ENCODE assay signal across 21 cellular contexts in genomic region chr9:92278117-92278516, GRCh38. TPM values are rescaled to one million over a fixed set of nuclear protein-coding genes. Genes with fewer than 3 reads are reported as not detected.
DNase-seq lines count a peak whose midpoint lies in the region; ATAC-seq and TF ChIP-seq lines count a peak whose summit lies in the region.
"Had no signal": no experiment of that assay in that cellular context is flagged by ENCODE, and none has a peak within 500 bp of the region (broad histone marks: within the 10 kb centered on the region; RNA-seq: fewer than 3 reads in every experiment).

No MANE protein-coding gene starts in this region.

- WGBS in transverse colon (ENCODE audit: low coverage in 1 of 2), 2 donors = 67 to 89% methylated on average over 3 of the region's 3 CpGs

- ATAC-seq in activated T-cell treated with anti-CD3 and anti-CD28 coated beads, Interleukin-2, amount 50 U/mL, for 72 hours (replicated peaks in 1 of 2) = no peak
- ATAC-seq in stimulated activated effector memory CD8-positive, alpha-beta T cell treated with anti-CD3 and anti-CD28 coated beads, Interleukin-12 subunit alpha, Interleukin-12 subunit beta, amount 100 ng/mL, for 72 hours = no peak
- ATAC-seq: activated CD4-positive, alpha-beta T cell treated with anti-CD3 and anti-CD28 coated beads for 36 hours; GM12878 had no signal

- H3K9me3 ChIP-seq in Caco-2 = no peaks in the 10 kb centered on the region
- H3K9me3 ChIP-seq in transverse colon = no peaks in the 10 kb centered on the region
- H3K9me3 ChIP-seq: SJCRH30, stomach had no signal

- H3K4me3 ChIP-seq in choroid plexus epithelial cell (ENCODE audit: low read depth, low read length) = no peak overlapping the region
- no peak overlapping the region for H3K4me3 ChIP-seq in Caco-2 (ENCODE audit: low read depth, low read length)
- H3K4me3 ChIP-seq in transverse colon = no peak overlapping the region
- H3K4me3 ChIP-seq: GM12878, neural progenitor cell, SJCRH30, stomach had no signal

- no peaks in the 10 kb centered on the region for H3K9me3 Mint-ChIP-seq in activated T-cell treated with anti-CD3 and anti-CD28 coated beads, Interleukin-2, amount 50 U/mL, for 24 hours
- no peaks in the 10 kb centered on the region for H3K9me3 Mint-ChIP-seq in activated T-cell treated with anti-CD3 and anti-CD28 coated beads, Interleukin-2, amount 50 U/mL, for 72 hours
- no peaks in the 10 kb centered on the region for H3K9me3 Mint-ChIP-seq in stimulated activated effector memory CD8-positive, alpha-beta T cell treated with anti-CD3 and anti-CD28 coated beads, Interleukin-12 subunit alpha, Interleukin-12 subunit beta, amount 100 ng/mL, for 72 hours
- no peaks in the 10 kb centered on the region for H3K9me3 Mint-ChIP-seq in Caco-2 (ENCODE audit: unreplicated experiment)
- H3K9me3 Mint-ChIP-seq: neural progenitor cell had no signal

- CTCF ChIA-PET in Caco-2 (lab: Charles Lee) = no interaction called here

- intact Hi-C loops in Caco-2 (cut with micrococcal nuclease; ENCODE audit: unreplicated experiment) = no loop called here
- intact Hi-C loops in transverse colon (cut with DNase I; ENCODE audit: low total_unique reads) = no loop called here

- no peak overlapping the region for H3K27ac ChIP-seq in transverse colon
- H3K27ac ChIP-seq: KMS-11, neural progenitor cell, SJCRH30, stomach had no signal

- H3K27me3 ChIP-seq in Caco-2 (replicated peaks; ENCODE audit: control insufficient read depth, insufficient read depth, low read length) (no peaks in the 10 kb centered on the region), transverse colon (no peaks in the 10 kb centered on the region)
- H3K27me3 ChIP-seq: neural progenitor cell, SJCRH30, stomach had no signal

- POLR2A ChIA-PET in Caco-2 (lab: Charles Lee) = interaction anchor here (0.6 kb wide), 1 partner anchor 26 kb away, joined by 3 read pairs; no protein-coding TSS in a partner anchor

- H3K4me1 ChIP-seq in Caco-2 (no peaks in the 10 kb centered on the region), transverse colon (no peaks in the 10 kb centered on the region)
- H3K4me1 ChIP-seq: neural progenitor cell, SJCRH30, stomach had no signal

- in situ Hi-C loops in transverse colon (cut with MboI; ENCODE audit: low pct_ligation_motif_present in 1 of 4, low pct_unique_long_range_greater_than_20kb in 1 of 4, low sequenced_read_pairs in 3 of 4) = no loop called here

- BruUV-seq in Caco-2 (replicated peaks; lab: Mats Ljungman, UMichigan) = no TSS peak

- H3K36me3 Mint-ChIP-seq in activated T-cell treated with anti-CD3 and anti-CD28 coated beads, Interleukin-2, amount 50 U/mL, for 24 hours (ENCODE audit: low read depth) = peaks cover 98% of the 10 kb centered on the region
- H3K36me3 Mint-ChIP-seq in activated T-cell treated with anti-CD3 and anti-CD28 coated beads, Interleukin-2, amount 50 U/mL, for 72 hours (ENCODE audit: insufficient read depth in 2 of 2) = peaks cover 15 to 61% of the 10 kb centered on the region in 2 donors
- H3K36me3 Mint-ChIP-seq in stimulated activated effector memory CD8-positive, alpha-beta T cell treated with anti-CD3 and anti-CD28 coated beads, Interleukin-12 subunit alpha, Interleukin-12 subunit beta, amount 100 ng/mL, for 72 hours = peaks cover 100% of the 10 kb centered on the region
- H3K36me3 Mint-ChIP-seq in Caco-2 (ENCODE audit: insufficient read depth, unreplicated experiment) = peaks cover 84% of the 10 kb centered on the region

- peak overlapping the region; percentile 3 for H3K27ac Mint-ChIP-seq in activated T-cell treated with anti-CD3 and anti-CD28 coated beads, Interleukin-2, amount 50 U/mL, for 24 hours
- no peak overlapping the region for H3K27ac Mint-ChIP-seq in activated T-cell treated with anti-CD3 and anti-CD28 coated beads, Interleukin-2, amount 50 U/mL, for 72 hours
- peak overlapping the region; percentile 88 for H3K27ac Mint-ChIP-seq in stimulated activated effector memory CD8-positive, alpha-beta T cell treated with anti-CD3 and anti-CD28 coated beads, Interleukin-12 subunit alpha, Interleukin-12 subunit beta, amount 100 ng/mL, for 72 hours
- H3K27ac Mint-ChIP-seq in Caco-2 (ENCODE audit: unreplicated experiment) = no peak overlapping the region
- H3K27ac Mint-ChIP-seq: activated CD4-positive, alpha-beta T cell treated with anti-CD3 and anti-CD28 coated beads for 36 hours; neural progenitor cell had no signal

- TF ChIP-seq POLR2A in transverse colon (IDR thresholded peaks at IDR 0.05) = no peak

- TF ChIP-seq CTCF in choroid plexus epithelial cell (conservative IDR thresholded peaks at IDR 0.05; ENCODE audit: low read depth, low read length) (no peak), Caco-2 (IDR thresholded peaks at IDR 0.05; ENCODE audit: insufficient read depth in 1 of 2, low read depth in 1 of 2, low read length in 1 of 2, severe bottlenecking in 1 of 2, unreplicated experiment in 1 of 2) (no peak), transverse colon (IDR thresholded peaks at IDR 0.05) (no peak)

- TF ChIP-seq EP300 in transverse colon (IDR thresholded peaks at IDR 0.05; ENCODE audit: low read depth) = no peak

- no peak for DNase-seq in activated T-cell treated with anti-CD3 and anti-CD28 coated beads, Interleukin-2, amount 50 U/mL, for 24 hours
- DNase-seq in activated T-cell treated with anti-CD3 and anti-CD28 coated beads, Interleukin-2, amount 50 U/mL, for 72 hours = no peak
- DNase-seq in RPMI7951 (ENCODE audit: low read depth) = peak; percentile 58
- DNase-seq in choroid plexus epithelial cell (ENCODE audit: low read depth) = peak; percentile 35
- DNase-seq in stimulated activated effector memory CD8-positive, alpha-beta T cell treated with anti-CD3 and anti-CD28 coated beads, Interleukin-12 subunit alpha, Interleukin-12 subunit beta, amount 100 ng/mL, for 72 hours (ENCODE audit: low spot score in 2 of 2) = no peak
- DNase-seq in Caco-2 = no peak
- DNase-seq in transverse colon = no peak
- DNase-seq in GF-D8 (lab: John Stamatoyannopoulos, UW) = no peak
- DNase-seq: activated CD4-positive, alpha-beta T cell treated with anti-CD3 and anti-CD28 coated beads for 36 hours; activated naive CD4-positive, alpha-beta T cell treated with anti-CD3 and anti-CD28 coated beads, Interleukin-2, amount 50 U/mL, for 16 hours; effector CD4-positive, alpha-beta T cell; GOT3; midbrain; NCI-H1105; NCI-H524 treated with DMSO at 0.1 percent for 48 hours; retina; SJCRH30; stomach had no signal

- peaks cover 51% of the 10 kb centered on the region for H3K4me1 Mint-ChIP-seq in activated T-cell treated with anti-CD3 and anti-CD28 coated beads, Interleukin-2, amount 50 U/mL, for 24 hours (ENCODE audit: low read depth)
- H3K4me1 Mint-ChIP-seq in activated T-cell treated with anti-CD3 and anti-CD28 coated beads, Interleukin-2, amount 50 U/mL, for 72 hours (ENCODE audit: low read depth) = peaks cover 44% of the 10 kb centered on the region
- peaks cover 24% of the 10 kb centered on the region for H3K4me1 Mint-ChIP-seq in stimulated activated effector memory CD8-positive, alpha-beta T cell treated with anti-CD3 and anti-CD28 coated beads, Interleukin-12 subunit alpha, Interleukin-12 subunit beta, amount 100 ng/mL, for 72 hours
- H3K4me1 Mint-ChIP-seq in Caco-2 (ENCODE audit: low read depth, unreplicated experiment) = no peaks in the 10 kb centered on the region
- H3K4me1 Mint-ChIP-seq: neural progenitor cell had no signal

- H3K4me3 Mint-ChIP-seq in activated T-cell treated with anti-CD3 and anti-CD28 coated beads, Interleukin-2, amount 50 U/mL, for 24 hours = no peak overlapping the region
- H3K4me3 Mint-ChIP-seq in activated T-cell treated with anti-CD3 and anti-CD28 coated beads, Interleukin-2, amount 50 U/mL, for 72 hours = no peak overlapping the region
- H3K4me3 Mint-ChIP-seq in stimulated activated effector memory CD8-positive, alpha-beta T cell treated with anti-CD3 and anti-CD28 coated beads, Interleukin-12 subunit alpha, Interleukin-12 subunit beta, amount 100 ng/mL, for 72 hours = no peak overlapping the region
- no peak overlapping the region for H3K4me3 Mint-ChIP-seq in Caco-2 (ENCODE audit: unreplicated experiment)
- H3K4me3 Mint-ChIP-seq: activated CD4-positive, alpha-beta T cell treated with anti-CD3 and anti-CD28 coated beads for 36 hours; neural progenitor cell had no signal

- H3K27me3 Mint-ChIP-seq in activated T-cell treated with anti-CD3 and anti-CD28 coated beads, Interleukin-2, amount 50 U/mL, for 24 hours = no peaks in the 10 kb centered on the region
- no peaks in the 10 kb centered on the region for H3K27me3 Mint-ChIP-seq in activated T-cell treated with anti-CD3 and anti-CD28 coated beads, Interleukin-2, amount 50 U/mL, for 72 hours (ENCODE audit: low read depth)
- no peaks in the 10 kb centered on the region for H3K27me3 Mint-ChIP-seq in Caco-2 (ENCODE audit: insufficient read depth, unreplicated experiment)
- H3K27me3 Mint-ChIP-seq: activated CD4-positive, alpha-beta T cell treated with anti-CD3 and anti-CD28 coated beads for 36 hours had no signal

- H3K36me3 ChIP-seq in Caco-2 (ENCODE audit: control insufficient read depth, insufficient read depth, low read length) = no peaks in the 10 kb centered on the region
- peaks cover 0 to 76% (median 33%) of the 10 kb centered on the region in 4 donors for H3K36me3 ChIP-seq in transverse colon

RNA-seq across cellular contexts. Expression of gene IARS1, which starts 15.4 kb away (rescaled TPM):
- total RNA-seq in activated T-cell treated with anti-CD3 and anti-CD28 coated beads, Interleukin-2, amount 50 U/mL, for 72 hours = 100 to 1,000 TPM; 324 to 356 TPM
- 123 and 143 TPM in 2 replicates for total RNA-seq in RPMI7951 (2014; rRNA removed; shearing (Covaris generic))
- total RNA-seq in Caco-2 (2022) (127 and 138 TPM in 2 replicates), transverse colon (10 to 100 TPM; 25.4 to 70.7 (median 48.0) TPM)

RNA-seq across cellular contexts. Expression of gene NOL8, which starts 47.0 kb away (rescaled TPM):
- 10 to 100 TPM; 50.7 to 56.6 TPM for total RNA-seq in activated T-cell treated with anti-CD3 and anti-CD28 coated beads, Interleukin-2, amount 50 U/mL, for 72 hours
- 10.9 and 13.9 TPM in 2 replicates for total RNA-seq in RPMI7951 (2014; rRNA removed; shearing (Covaris generic))
- total RNA-seq in Caco-2 (2022) = 22.3 and 29.4 TPM in 2 replicates
- total RNA-seq in transverse colon = 10 to 100 TPM; 17.6 to 86.2 (median 24.3) TPM

RNA-seq across cellular contexts. Expression of gene CENPP, which starts 47.6 kb away (rescaled TPM):
- total RNA-seq in activated T-cell treated with anti-CD3 and anti-CD28 coated beads, Interleukin-2, amount 50 U/mL, for 72 hours = 10 to 100 TPM; 25.2 to 28.2 TPM
- total RNA-seq in RPMI7951 (2014; rRNA removed; shearing (Covaris generic)) = 11.2 and 17.8 TPM in 2 replicates
- total RNA-seq in Caco-2 (2022) = 7.6 and 7.8 TPM in 2 replicates
- 1 to 10 TPM in 3 of 4 donors, under 1 TPM in 1; 0.37 to 7.1 (median 3.2) TPM for total RNA-seq in transverse colon

Comparison
In these comparisons a context has a peak if more than half of its experiments do, and no peak if none do; other contexts are left out.
1. H3K27ac Mint-ChIP-seq: peak in activated T-cell treated with anti-CD3 and anti-CD28 coated beads, Interleukin-2, amount 50 U/mL, for 24 hours (single experiment) and stimulated activated effector memory CD8-positive, alpha-beta T cell treated with anti-CD3 and anti-CD28 coated beads, Interleukin-12 subunit alpha, Interleukin-12 subunit beta, amount 100 ng/mL, for 72 hours (single experiment); none in activated T-cell treated with anti-CD3 and anti-CD28 coated beads, Interleukin-2, amount 50 U/mL, for 72 hours (single experiment) and Caco-2 (single experiment).
2. DNase-seq: peak in RPMI7951 (single experiment) and choroid plexus epithelial cell (single experiment); none in activated T-cell treated with anti-CD3 and anti-CD28 coated beads, Interleukin-2, amount 50 U/mL, for 24 hours (single experiment), activated T-cell treated with anti-CD3 and anti-CD28 coated beads, Interleukin-2, amount 50 U/mL, for 72 hours (0 of 2), stimulated activated effector memory CD8-positive, alpha-beta T cell treated with anti-CD3 and anti-CD28 coated beads, Interleukin-12 subunit alpha, Interleukin-12 subunit beta, amount 100 ng/mL, for 72 hours (0 of 2), Caco-2 (0 of 2), transverse colon (single experiment) and GF-D8 (single experiment).